ENCODE assay signal across 1 cellular context in the genomic region with DNA sequence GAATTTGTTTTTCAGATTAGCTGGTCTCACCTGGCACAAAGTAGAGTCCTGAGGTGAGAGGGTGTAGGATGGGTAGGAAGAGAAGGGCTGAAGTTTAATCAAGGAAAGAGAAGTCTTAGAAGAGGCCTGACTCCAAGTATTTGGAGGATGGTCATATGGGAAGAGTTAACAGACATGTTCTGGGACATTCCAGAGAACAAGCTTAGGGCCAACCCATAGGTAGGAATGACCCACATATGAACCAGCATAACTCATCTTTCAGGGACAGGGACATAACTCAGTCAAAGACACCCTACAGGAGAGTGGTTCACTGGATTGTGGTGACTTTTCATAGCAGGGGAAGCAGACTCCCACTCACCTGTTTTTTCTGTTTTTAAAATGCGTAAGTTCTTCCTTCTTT.
TF ChIP-seq lines count a peak whose summit lies in the region.

No MANE protein-coding gene starts in this region.

TF ChIP-seq in IMR-90, 13 proteins besides CTCF, POLR2A, EP300 and RAD21:
- no peak for TF ChIP-seq CHD1 (IDR thresholded peaks at IDR 0.05; ENCODE audit: low read depth, low read length)
- TF ChIP-seq RCOR1 (IDR thresholded peaks at IDR 0.05; ENCODE audit: insufficient replicate concordance, low read length): no peak
- no peak for TF ChIP-seq FOS (IDR thresholded peaks at IDR 0.05; ENCODE audit: low read depth, low read length)
- TF ChIP-seq RFX5 (IDR thresholded peaks at IDR 0.05; ENCODE audit: low read depth, low read length): no peak
- no peak for TF ChIP-seq BHLHE40 (IDR thresholded peaks at IDR 0.05; ENCODE audit: low read depth, low read length)
- TF ChIP-seq SMC3 (IDR thresholded peaks at IDR 0.05; ENCODE audit: low read depth, low read length): no peak
- no peak for TF ChIP-seq MAFK (IDR thresholded peaks at IDR 0.05; ENCODE audit: low read depth, low read length)
- TF ChIP-seq MAZ (IDR thresholded peaks at IDR 0.05; ENCODE audit: borderline replicate concordance, low read depth, low read length): no peak
